ENCODE assay signal across 8 cellular contexts in genomic region chr7:151340794-151341356, GRCh38. TPM values are rescaled to one million over a fixed set of nuclear protein-coding genes. Genes with fewer than 3 reads are reported as not detected.
A peak's percentile ranks its signal among the peaks of the same experiment; 100 is the strongest.
DNase-seq lines count a peak whose midpoint lies in the region; ATAC-seq, FAIRE-seq and TF ChIP-seq lines count a peak whose summit lies in the region.

No MANE protein-coding gene starts in this region.

- H3K36me3 Mint-ChIP-seq in natural killer cell, result peaks cover 5% of the 10 kb centered on the region

- peak overlapping the region; percentile 49 to 54 for H3K9ac ChIP-seq in duodenal mucosa (ENCODE audit: low read depth in 1 of 2, low read length in 2 of 2)

- no peaks in the 10 kb centered on the region for H3K27me3 Mint-ChIP-seq in natural killer cell (ENCODE audit: low read depth in 2 of 2)

- H3K27me3 ChIP-seq in duodenal mucosa (ENCODE audit: control insufficient read depth in 1 of 2, insufficient read depth in 2 of 2, low read length in 2 of 2), result no peaks in the 10 kb centered on the region

- peaks cover 14 to 25% of the 10 kb centered on the region in 2 donors for H3K4me1 Mint-ChIP-seq in natural killer cell

- no peaks in the 10 kb centered on the region for H3K9me3 Mint-ChIP-seq in natural killer cell

- FAIRE-seq in frontal cortex (lab: Jason Lieb, UNC), result no peak

- DNase-seq in AG10803 (ENCODE audit: low read depth) (no peak), LNCaP clone FGC (ENCODE audit: low read depth) (no peak), natural killer cell (no peak), anterior cingulate cortex (lab: John Stamatoyannopoulos, UW) (no peak), frontal cortex (ENCODE audit: low spot score in 2 of 2) (no peak)

- H3K4me3 Mint-ChIP-seq in natural killer cell, result peak overlapping the region; percentile 95

- TF ChIP-seq CTCF in AG10803 (conservative IDR thresholded peaks at IDR 0.05; ENCODE audit: low read length) (no peak; the same call in 1 of the 2 replicates), LNCaP clone FGC (IDR thresholded peaks at IDR 0.05; ENCODE audit: control insufficient read depth, extremely low read depth, insufficient read depth) (no peak), natural killer cell (IDR thresholded peaks at IDR 0.05) (no peak)

- no peaks in the 10 kb centered on the region for H3K9me3 ChIP-seq in duodenal mucosa (ENCODE audit: control insufficient read depth in 1 of 2, low read length in 2 of 2)

- H3K4me3 ChIP-seq in AG10803 (ENCODE audit: low read length), result peak overlapping the region; percentile 46
- peak overlapping the region; percentile 85 for H3K4me3 ChIP-seq in LNCaP clone FGC (ENCODE audit: low read depth, low read length)
- peak overlapping the region; percentile 61 to 67 for H3K4me3 ChIP-seq in duodenal mucosa (ENCODE audit: low read depth in 1 of 2, low read length in 2 of 2)

- intact Hi-C loops in natural killer cell (cut with micrococcal nuclease), result loop anchor here (5.0 to 10.0 kb wide), 3 partner anchors 114 to 259 kb away; partner anchors contain the start of genes ABCF2, FASTK, RHEB and TMUB1

- peak overlapping the region; percentile 86 for H3K27ac ChIP-seq in duodenal mucosa (ENCODE audit: low read depth, low read length)

- H3K36me3 ChIP-seq in duodenal mucosa (ENCODE audit: control insufficient read depth in 1 of 2, insufficient read depth in 2 of 2, low read length in 2 of 2), result peaks cover 4 to 9% of the 10 kb centered on the region in 2 donors

- no peak for ATAC-seq in natural killer cell
- no peak for ATAC-seq in GM21526 (IDR thresholded peaks at IDR 0.05; ENCODE audit: low FRiP score, unreplicated experiment)
- ATAC-seq in HG03039 (IDR thresholded peaks at IDR 0.05; ENCODE audit: unreplicated experiment), result no peak

- peaks cover 29% of the 10 kb centered on the region in 2 donors for H3K4me1 ChIP-seq in duodenal mucosa (ENCODE audit: control insufficient read depth in 1 of 2, insufficient read depth in 2 of 2, low read length in 2 of 2)

- H3K27ac Mint-ChIP-seq in natural killer cell, result peak overlapping the region; percentile 91 to 96

RNA-seq across cellular contexts. Expression of gene NUB1, which starts 0.7 kb away (rescaled TPM):
- total RNA-seq in natural killer cell (100 to 1,000 TPM; 110 to 113 (median 111) TPM), frontal cortex (61.1 TPM)
